Comparison of ENCODE assay signal across 23 cellular contexts in the genomic region with DNA sequence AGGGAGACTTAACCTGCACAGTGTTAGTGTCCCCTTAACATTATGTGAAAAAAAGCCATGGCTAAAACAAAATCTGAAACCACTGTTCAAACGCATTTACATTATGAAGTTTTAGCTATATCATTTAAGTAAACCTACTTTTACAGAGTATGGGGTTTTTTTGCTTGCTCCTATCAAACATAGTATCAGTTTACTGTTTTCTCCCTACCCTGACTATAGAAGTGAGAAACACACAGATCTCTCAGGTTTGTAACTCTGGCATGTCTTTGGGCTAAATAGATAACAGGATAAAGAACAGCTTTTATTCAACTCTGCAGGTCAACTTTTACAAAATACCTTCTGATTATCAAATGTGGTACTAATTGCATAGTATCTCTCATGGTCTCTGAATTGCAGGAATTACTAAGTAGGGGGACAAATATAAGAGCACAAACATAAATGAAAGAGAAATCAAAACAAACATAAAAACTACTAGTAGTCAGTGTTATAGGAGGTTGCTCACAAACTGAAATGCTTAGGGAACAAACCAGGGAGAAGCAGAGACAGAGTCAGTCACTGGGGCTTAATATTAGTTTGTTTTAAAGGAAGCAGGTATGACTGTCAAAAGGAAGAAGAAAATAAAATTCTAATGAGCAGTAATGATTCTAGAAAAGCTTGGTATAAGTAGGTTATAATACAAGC.
"Had no signal": no experiment of that assay in that cellular context is flagged by ENCODE, and none has a peak within 500 bp of the region (broad histone marks: within the 10 kb centered on the region; RNA-seq: fewer than 3 reads in every experiment).

No MANE protein-coding gene starts in this region.

- H3K27ac ChIP-seq: dorsolateral prefrontal cortex, epithelial cell of prostate, gastrocnemius medialis, lower lobe of right lung, neutrophil, pancreas, right lobe of liver, suprapubic skin, transverse colon, upper lobe of right lung, uterus had no signal

- H3K36me3 Mint-ChIP-seq: natural killer cell had no signal

- H3K36me3 ChIP-seq: gastrocnemius medialis, lower lobe of right lung, neutrophil, pancreas, right lobe of liver, suprapubic skin, transverse colon, upper lobe of right lung, uterus had no signal

- H3K4me3 ChIP-seq: dorsolateral prefrontal cortex, gastrocnemius medialis, lower lobe of right lung, pancreas, right lobe of liver, suprapubic skin, transverse colon, upper lobe of right lung, uterus had no signal

- ATAC-seq: esophagus mucosa; gastrocnemius medialis; left ventricle myocardium superior; lower lobe of right lung; natural killer cell; pancreas; right lobe of liver; stimulated activated naive CD8-positive, alpha-beta T cell treated with anti-CD3 and anti-CD28 coated beads, Interleukin-15, amount 100 ng/mL, for 72 hours; upper lobe of right lung had no signal

- H3K27me3 Mint-ChIP-seq: stimulated activated naive CD8-positive, alpha-beta T cell treated with anti-CD3 and anti-CD28 coated beads, Interleukin-15, amount 100 ng/mL, for 72 hours had no signal

- H3K27me3 ChIP-seq: dorsolateral prefrontal cortex, gastrocnemius medialis, neutrophil, pancreas, right lobe of liver, suprapubic skin, transverse colon, upper lobe of right lung, uterus had no signal

- H3K27ac Mint-ChIP-seq: natural killer cell had no signal

- H3K4me1 ChIP-seq: lower lobe of right lung, pancreas, right lobe of liver, suprapubic skin, upper lobe of right lung, uterus had no signal

- H3K9me3 ChIP-seq: gastrocnemius medialis, lower lobe of right lung, neutrophil, pancreas, right lobe of liver, suprapubic skin, transverse colon, upper lobe of right lung, uterus had no signal

- DNase-seq: dorsolateral prefrontal cortex; effector CD4-positive, alpha-beta T cell; foreskin fibroblast; gastrocnemius medialis; left ventricle myocardium superior; lower lobe of right lung; natural killer cell; pancreas; right lobe of liver; small intestine; stimulated activated CD4-positive, alpha-beta T cell treated with anti-CD3 and anti-CD28 coated beads, Interleukin-15, amount 100 ng/mL, for 24 hours; stimulated activated CD4-positive, alpha-beta T cell treated with anti-CD3 and anti-CD28 coated beads, Interleukin-2, amount 100 ng/mL, for 48 hours; stimulated activated CD8-positive, alpha-beta memory T cell treated with anti-CD3 and anti-CD28 coated beads, Interleukin-4, amount 100 ng/mL, for 48 hours; stimulated activated naive CD4-positive, alpha-beta T cell; stimulated activated naive CD8-positive, alpha-beta T cell treated with anti-CD3 and anti-CD28 coated beads, Interleukin-15, amount 100 ng/mL, for 72 hours; transverse colon; upper lobe of right lung; uterus had no signal

- H3K4me3 Mint-ChIP-seq: natural killer cell; neural crest cell; stimulated activated naive CD8-positive, alpha-beta T cell treated with anti-CD3 and anti-CD28 coated beads, Interleukin-15, amount 100 ng/mL, for 72 hours had no signal

- H3K9me3 Mint-ChIP-seq: natural killer cell; neural crest cell; stimulated activated naive CD8-positive, alpha-beta T cell treated with anti-CD3 and anti-CD28 coated beads, Interleukin-15, amount 100 ng/mL, for 72 hours had no signal
